14 cellular contexts compared by ENCODE assay signal in the genomic region with DNA sequence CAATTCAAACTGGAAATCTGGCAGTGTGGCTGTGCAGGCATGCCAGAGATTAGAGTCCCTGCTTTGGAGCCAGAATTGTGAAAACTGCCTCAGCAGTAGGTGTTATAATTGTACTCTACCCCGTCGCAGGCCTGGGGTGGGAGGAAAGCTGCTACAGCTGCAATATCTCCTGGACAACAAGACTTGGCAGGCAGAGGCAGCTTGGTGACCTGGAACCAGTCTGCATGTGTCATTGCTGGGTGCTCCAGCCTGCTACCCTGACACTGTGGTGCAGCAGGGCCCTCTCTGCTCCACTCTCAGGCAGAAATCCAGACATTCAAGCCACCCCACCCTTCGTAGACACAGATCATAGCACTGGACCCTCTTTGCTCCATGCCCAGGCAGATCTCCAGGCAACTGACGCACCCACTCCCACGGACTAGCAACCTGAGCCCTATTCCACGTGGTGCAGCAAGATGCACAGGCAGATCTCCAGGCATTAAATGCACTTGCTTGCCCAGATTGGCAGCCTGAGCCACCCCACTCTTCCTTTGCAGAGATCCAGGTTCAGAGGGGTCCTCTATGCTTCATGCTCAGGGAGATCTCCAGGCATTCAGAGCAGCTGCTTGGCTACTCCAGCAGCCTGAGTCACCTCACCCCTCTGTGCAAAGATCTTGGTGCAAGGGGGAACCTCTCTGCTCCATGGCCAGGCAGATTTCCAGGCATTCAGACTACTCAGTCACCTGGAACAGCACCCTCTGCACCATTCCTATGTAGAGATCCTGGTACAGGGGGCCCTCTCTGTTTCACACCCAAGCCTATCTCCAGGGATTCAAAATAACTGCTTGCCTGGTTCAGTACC.
DNase-seq lines count a peak whose midpoint lies in the region; ATAC-seq and TF ChIP-seq lines count a peak whose summit lies in the region.
"Had no signal": no experiment of that assay in that cellular context is flagged by ENCODE, and none has a peak within 500 bp of the region (broad histone marks: within the 10 kb centered on the region; RNA-seq: fewer than 3 reads in every experiment).

No MANE protein-coding gene starts in this region.

- intact Hi-C loops in mammary epithelial cell (cut with micrococcal nuclease) (no loop called here), breast epithelium (cut with DNase I; ENCODE audit: low total_unique reads) (no loop called here)
- intact Hi-C loops in activated CD4-positive, alpha-beta memory T cell treated with anti-CD3 and anti-CD28 coated beads for 36 hours (cut with micrococcal nuclease): no loop called here

- dilution Hi-C loops in mammary epithelial cell (cut with HindIII; ENCODE audit: low sequenced_read_pairs): no loop called here

- no peak for TF ChIP-seq POLR2A in breast epithelium (IDR thresholded peaks at IDR 0.05)

- POLR2A ChIA-PET in activated CD4-positive, alpha-beta memory T cell treated with anti-CD3 and anti-CD28 coated beads for 36 hours (lab: Charles Lee): no interaction called here

- H3K9me3 Mint-ChIP-seq in endodermal cell: peaks cover 3% of the 10 kb centered on the region
- peaks cover 8% of the 10 kb centered on the region for H3K9me3 Mint-ChIP-seq in activated CD4-positive, alpha-beta memory T cell treated with anti-CD3 and anti-CD28 coated beads for 36 hours

- H3K9ac ChIP-seq in mammary epithelial cell (ENCODE audit: insufficient read depth, low read length) (no peak overlapping the region), endodermal cell (ENCODE audit: extremely low read depth, low read length, poor library complexity, severe bottlenecking) (no peak overlapping the region)

- H3K4me1 Mint-ChIP-seq in endodermal cell: no peaks in the 10 kb centered on the region
- H3K4me1 Mint-ChIP-seq in activated CD4-positive, alpha-beta memory T cell treated with anti-CD3 and anti-CD28 coated beads for 36 hours (ENCODE audit: low read depth): peaks cover 5% of the 10 kb centered on the region

- H3K4me3 Mint-ChIP-seq in endodermal cell: no peak overlapping the region
- H3K4me3 Mint-ChIP-seq in activated CD4-positive, alpha-beta memory T cell treated with anti-CD3 and anti-CD28 coated beads for 36 hours: no peak overlapping the region
- H3K4me3 Mint-ChIP-seq: activated T-cell treated with anti-CD3 and anti-CD28 coated beads, Interleukin-2, amount 50 U/mL, for 4 hours had no signal

- no peaks in the 10 kb centered on the region for H3K27me3 Mint-ChIP-seq in endodermal cell (ENCODE audit: insufficient read depth)
- H3K27me3 Mint-ChIP-seq in activated CD4-positive, alpha-beta memory T cell treated with anti-CD3 and anti-CD28 coated beads for 36 hours: no peaks in the 10 kb centered on the region

- H3K4me1 ChIP-seq in mammary epithelial cell (ENCODE audit: insufficient read depth, low read length): no peaks in the 10 kb centered on the region
- H3K4me1 ChIP-seq in breast epithelium: no peaks in the 10 kb centered on the region
- H3K4me1 ChIP-seq in endodermal cell (ENCODE audit: control insufficient read depth, insufficient read depth, low read length): no peaks in the 10 kb centered on the region

- no peak overlapping the region for H3K4me3 ChIP-seq in mammary epithelial cell (replicated peaks in 1 of 3; ENCODE audit: insufficient read depth in 1 of 3, low read depth in 2 of 3, low read length in 3 of 3)
- H3K4me3 ChIP-seq in breast epithelium: no peak overlapping the region
- H3K4me3 ChIP-seq in endodermal cell (ENCODE audit: low read length): no peak overlapping the region

- peaks cover 41% of the 10 kb centered on the region for H3K36me3 Mint-ChIP-seq in endodermal cell (ENCODE audit: low read depth)
- H3K36me3 Mint-ChIP-seq in activated CD4-positive, alpha-beta memory T cell treated with anti-CD3 and anti-CD28 coated beads for 36 hours: peaks cover 37% of the 10 kb centered on the region

- H4K20me1 ChIP-seq in mammary epithelial cell (ENCODE audit: insufficient read depth, low read length): no peaks in the 10 kb centered on the region

- H3K27me3 ChIP-seq in mammary epithelial cell (ENCODE audit: insufficient read depth, low read length) (no peaks in the 10 kb centered on the region), breast epithelium (no peaks in the 10 kb centered on the region), endodermal cell (ENCODE audit: control insufficient read depth, insufficient read depth, low read length, poor library complexity, severe bottlenecking) (no peaks in the 10 kb centered on the region)

- in situ Hi-C loops in mammary epithelial cell (cut with MboI; ENCODE audit: low sequenced_read_pairs in 2 of 2): loop anchor here in 1 of 2 donors (10.0 to 25.0 kb wide), 2 partner anchors 590 to 862 kb away; no protein-coding TSS in a partner anchor

- ATAC-seq in GM21737 (IDR thresholded peaks at IDR 0.05; ENCODE audit: unreplicated experiment) (no peak), HG03280 (IDR thresholded peaks at IDR 0.05; ENCODE audit: unreplicated experiment) (no peak)
- ATAC-seq: activated T-cell treated with anti-CD3 and anti-CD28 coated beads, Interleukin-2, amount 50 U/mL, for 4 hours had no signal

- no TSS peak for BruUV-seq in mammary epithelial cell (replicated peaks; lab: Mats Ljungman, UMichigan)

- DNase-seq in mammary epithelial cell (peak; percentile 5), breast epithelium (ENCODE audit: low spot score in 2 of 2) (no peak), endodermal cell (no peak), kidney tubule cell (ENCODE audit: low spot score) (peak; percentile 81), DMS79 treated with DMSO at 0.1 percent for 48 hours (lab: John Stamatoyannopoulos, UW) (no peak)
- no peak for DNase-seq in activated CD4-positive, alpha-beta memory T cell treated with anti-CD3 and anti-CD28 coated beads for 36 hours
- DNase-seq: activated CD4-positive, alpha-beta T cell treated with anti-CD3 and anti-CD28 coated beads for 48 hours; activated T-cell treated with anti-CD3 and anti-CD28 coated beads, Interleukin-2, amount 50 U/mL, for 4 hours; aorta; glutamatergic neuron; MM.1S; T-helper 1 cell had no signal

- TF ChIP-seq CTCF in mammary epithelial cell (conservative IDR thresholded peaks at IDR 0.05 in 1 of 2, IDR thresholded peaks at IDR 0.05 in 1 of 2; ENCODE audit: extremely low read depth in 1 of 2, insufficient read depth in 1 of 2, low read depth in 1 of 2, low read length in 2 of 2) (no peak), breast epithelium (IDR thresholded peaks at IDR 0.05) (no peak), endodermal cell (conservative IDR thresholded peaks at IDR 0.05) (no peak)

- CTCF ChIA-PET in mammary epithelial cell (lab: Charles Lee; ENCODE audit: low non-redundant PET): no interaction called here
- CTCF ChIA-PET in activated CD4-positive, alpha-beta memory T cell treated with anti-CD3 and anti-CD28 coated beads for 36 hours (lab: Charles Lee): no interaction called here

- H3K36me3 ChIP-seq in mammary epithelial cell (ENCODE audit: insufficient read depth, low read length): no peaks in the 10 kb centered on the region
- H3K36me3 ChIP-seq in breast epithelium: no peaks in the 10 kb centered on the region
- H3K36me3 ChIP-seq in endodermal cell (ENCODE audit: control insufficient read depth, insufficient read depth, low read length): peaks cover 20% of the 10 kb centered on the region

- H3K9me3 ChIP-seq in mammary epithelial cell (replicated peaks; ENCODE audit: insufficient read depth, low read length) (no peaks in the 10 kb centered on the region), breast epithelium (peaks cover 0 to 1% of the 10 kb centered on the region in 2 donors), endodermal cell (ENCODE audit: control insufficient read depth, low read length) (peaks cover 8% of the 10 kb centered on the region)

- H3K27ac ChIP-seq in mammary epithelial cell (ENCODE audit: insufficient read depth, low read depth, low read length) (no peak overlapping the region), breast epithelium (no peak overlapping the region), endodermal cell (ENCODE audit: low read depth, low read length) (no peak overlapping the region)

- peak overlapping the region; percentile 17 for H3K27ac Mint-ChIP-seq in endodermal cell
- H3K27ac Mint-ChIP-seq in activated CD4-positive, alpha-beta memory T cell treated with anti-CD3 and anti-CD28 coated beads for 36 hours: no peak overlapping the region

- no peak overlapping the region for H3K4me2 ChIP-seq in mammary epithelial cell (ENCODE audit: insufficient read depth, low read depth, low read length)

- WGBS in mammary epithelial cell (ENCODE audit: low coverage, missing lambda C conversion rate): 45% methylated on average over 6 of the region's 6 CpGs
- WGBS in endodermal cell (ENCODE audit: insufficient coverage in 1 of 2, insufficient read length in 1 of 2), 2 experiments: 89 to 95% methylated on average over 6 of the region's 6 CpGs

- H2AFZ ChIP-seq in mammary epithelial cell (ENCODE audit: low read depth, low read length): no peak overlapping the region

- H3K79me2 ChIP-seq in mammary epithelial cell (ENCODE audit: insufficient read depth, low read length): peaks cover 21% of the 10 kb centered on the region

Comparison
In these comparisons a context has a peak if more than half of its experiments do, and no peak if none do; other contexts are left out.
1. DNase-seq: peak in mammary epithelial cell (single experiment) and kidney tubule cell (single experiment); none in breast epithelium (0 of 2), endodermal cell (single experiment), activated CD4-positive, alpha-beta memory T cell treated with anti-CD3 and anti-CD28 coated beads for 36 hours (single experiment) and DMS79 treated with DMSO at 0.1 percent for 48 hours (single experiment).